In the genomic region with DNA sequence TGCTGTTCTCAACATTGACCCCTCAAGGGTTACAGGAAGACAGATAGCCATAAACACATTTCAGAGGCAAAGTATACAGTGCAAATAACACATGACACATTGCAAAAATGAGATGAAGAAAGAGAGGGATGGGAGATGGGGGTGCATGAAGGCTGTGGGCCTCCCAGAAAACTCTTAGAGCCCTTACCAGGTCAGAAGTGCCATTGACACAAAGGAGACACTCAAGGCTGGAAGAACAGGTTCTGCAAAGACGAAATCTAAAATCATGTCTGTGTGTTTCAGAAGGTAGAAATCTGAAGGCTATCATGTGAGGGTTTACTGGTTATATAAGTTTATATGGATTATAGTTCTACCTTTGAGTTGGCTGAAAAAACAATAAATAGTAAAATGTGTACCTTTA, we compare ENCODE assay signal across 19 cellular contexts.
"Had no signal": no experiment of that assay in that cellular context is flagged by ENCODE, and none has a peak within 500 bp of the region (broad histone marks: within the 10 kb centered on the region; RNA-seq: fewer than 3 reads in every experiment).

No MANE protein-coding gene starts in this region.

- H3K36me3 ChIP-seq: gastrocnemius medialis, neutrophil, pancreas, right lobe of liver, thoracic aorta, transverse colon had no signal

- H3K4me3 ChIP-seq: gastrocnemius medialis, pancreas, right lobe of liver, thoracic aorta, transverse colon, vagina had no signal

- H3K27me3 ChIP-seq: gastrocnemius medialis, neutrophil, pancreas, right lobe of liver, transverse colon, vagina had no signal

- ATAC-seq: esophagus mucosa; gastrocnemius medialis; left lobe of liver; natural killer cell treated with Interleukin-12 subunit alpha and Interleukin-12 subunit beta and Interleukin-15 and Interleukin-18, amount 100 ng/mL, for 72 hours; pancreas; right lobe of liver; stimulated activated naive B cell treated with anti-CD40 and anti-IgM and Interleukin-4, amounts not matched to agents 10 μg/mL and 1 μg/mL and 100 μg/mL, for 72 hours had no signal

- H3K27ac ChIP-seq: epithelial cell of prostate, gastrocnemius medialis, neutrophil, pancreas, right lobe of liver, thoracic aorta, vagina had no signal

- H3K9me3 ChIP-seq: gastrocnemius medialis, neutrophil, pancreas, right lobe of liver, thoracic aorta, transverse colon, vagina had no signal

- DNase-seq: cortex of kidney; foreskin fibroblast; gastrocnemius medialis; head of caudate nucleus; naive B cell; right lobe of liver; small intestine; stimulated activated CD4-positive, alpha-beta T cell treated with anti-CD3 and anti-CD28 coated beads, Interleukin-15, amount 100 ng/mL, for 24 hours; stimulated activated CD4-positive, alpha-beta T cell treated with anti-CD3 and anti-CD28 coated beads, Interleukin-2, amount 100 ng/mL, for 48 hours; stimulated activated naive B cell treated with anti-CD40 and anti-IgM and Interleukin-4, amounts not matched to agents 10 μg/mL and 1 μg/mL and 100 μg/mL, for 72 hours; transverse colon had no signal

- H3K4me1 ChIP-seq: gastrocnemius medialis, pancreas, right lobe of liver, vagina had no signal
